1 cellular context compared by ENCODE assay signal in the genomic region with DNA sequence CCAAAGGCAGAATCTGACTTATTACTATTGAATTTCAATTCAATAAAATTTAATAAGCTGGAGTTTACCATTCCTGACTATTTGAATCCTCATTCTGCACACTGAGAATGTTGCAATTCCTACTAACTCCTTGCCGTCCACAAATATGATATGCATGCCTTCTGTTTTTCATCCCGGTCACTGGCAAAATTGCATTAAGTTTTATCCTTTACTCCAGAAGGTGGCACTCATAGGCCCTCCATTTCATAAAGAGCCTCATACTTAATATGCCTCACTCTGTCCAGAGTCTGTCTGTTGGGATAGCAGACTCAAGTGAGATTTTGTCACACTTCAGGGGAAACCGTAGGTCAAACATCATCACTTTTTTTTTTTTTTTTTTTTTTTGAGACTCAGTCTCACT.
TF ChIP-seq lines count a peak whose summit lies in the region.

No MANE protein-coding gene starts in this region.

TF ChIP-seq in HepG2, 621 proteins besides CTCF, POLR2A, EP300 and RAD21:
- peak; percentile 47 for TF ChIP-seq STAG1 (CRISPR knock-in tag; IDR thresholded peaks at IDR 0.05)
- no peak for TF ChIP-seq SMAD3 (CRISPR knock-in tag; IDR thresholded peaks at IDR 0.05)
- TF ChIP-seq SATB2 (CRISPR knock-in tag; IDR thresholded peaks at IDR 0.05) = no peak
